In genomic region chr14:72512925-72513324, GRCh38 we compare ENCODE assay signal across 34 cellular contexts.
"Had no signal": no experiment of that assay in that cellular context is flagged by ENCODE, and none has a peak within 500 bp of the region (broad histone marks: within the 10 kb centered on the region; RNA-seq: fewer than 3 reads in every experiment).

No MANE protein-coding gene starts in this region.

- H3K4me3 ChIP-seq: adrenal gland, body of pancreas, breast epithelium, PC-9 had no signal

- H3K4me3 Mint-ChIP-seq: activated B cell treated with CpG ODN at 0.5 μM for 24 hours; activated CD4-positive, alpha-beta memory T cell treated with anti-CD3 and anti-CD28 coated beads for 36 hours; activated T-cell treated with anti-CD3 and anti-CD28 coated beads, Interleukin-2, amount 50 U/mL, for 72 hours; activated T-helper 17 cell treated with anti-CD3 and anti-CD28 coated beads, Interleukin-2, amount 50 U/mL, for 72 hours; T-cell had no signal

- H3K36me3 Mint-ChIP-seq: activated CD4-positive, alpha-beta memory T cell treated with anti-CD3 and anti-CD28 coated beads for 36 hours; T-cell had no signal

- H3K9me3 ChIP-seq: adrenal gland, body of pancreas, breast epithelium had no signal

- H3K36me3 ChIP-seq: adrenal gland, breast epithelium had no signal

- H3K27me3 ChIP-seq: adrenal gland, body of pancreas, breast epithelium had no signal

- H3K9me3 Mint-ChIP-seq: activated B cell treated with CpG ODN at 0.5 μM for 24 hours; activated CD4-positive, alpha-beta memory T cell treated with anti-CD3 and anti-CD28 coated beads for 36 hours; activated T-cell treated with anti-CD3 and anti-CD28 coated beads, Interleukin-2, amount 50 U/mL, for 72 hours; activated T-helper 17 cell treated with anti-CD3 and anti-CD28 coated beads, Interleukin-2, amount 50 U/mL, for 72 hours; T-cell had no signal

- H3K27ac ChIP-seq: adrenal gland, body of pancreas, breast epithelium, PC-9, RWPE1, VCaP had no signal

- H3K4me1 ChIP-seq: adrenal gland, body of pancreas, breast epithelium had no signal

- ATAC-seq: activated T-cell treated with anti-CD3 and anti-CD28 coated beads, Interleukin-2, amount 50 U/mL, for 72 hours; activated T-helper 17 cell treated with anti-CD3 and anti-CD28 coated beads, Interleukin-2, amount 50 U/mL, for 72 hours; body of pancreas; Right ventricle myocardium inferior; SK-N-SH treated with all-trans-retinoic acid at 6 μM for 48 hours; T-cell had no signal

- H3K27ac Mint-ChIP-seq: activated B cell treated with CpG ODN at 0.5 μM for 24 hours; activated CD4-positive, alpha-beta memory T cell treated with anti-CD3 and anti-CD28 coated beads for 36 hours; activated T-cell treated with anti-CD3 and anti-CD28 coated beads, Interleukin-2, amount 50 U/mL, for 72 hours; activated T-helper 17 cell treated with anti-CD3 and anti-CD28 coated beads, Interleukin-2, amount 50 U/mL, for 72 hours; T-cell had no signal

- DNase-seq: activated B cell treated with CpG ODN at 0.5 μM for 24 hours; activated CD4-positive, alpha-beta memory T cell treated with anti-CD3 and anti-CD28 coated beads for 36 hours; activated CD4-positive, alpha-beta T cell treated with anti-CD3 and anti-CD28 coated beads for 4 hours; activated CD4-positive, alpha-beta T cell treated with anti-CD3 and anti-CD28 coated beads, Interleukin-2, amount 50 U/mL, for 1 hour; activated CD4-positive, CD25-positive, alpha-beta regulatory T cell treated with anti-CD3 and anti-CD28 coated beads, Interleukin-2, amount 50 U/mL, for 72 hours; activated effector memory CD4-positive, alpha-beta T cell treated with anti-CD3 and anti-CD28 coated beads, Interleukin-2, amount 50 U/mL, for 16 hours; activated naive CD4-positive, alpha-beta T cell; activated naive CD4-positive, alpha-beta T cell treated with anti-CD3 and anti-CD28 coated beads, Interleukin-2, amount 50 U/mL, for 16 hours; activated T-cell treated with anti-CD3 and anti-CD28 coated beads, Interleukin-2, amount 50 U/mL, for 1 hour; activated T-cell treated with anti-CD3 and anti-CD28 coated beads, Interleukin-2, amount 50 U/mL, for 72 hours; adrenal gland; body of pancreas; cerebellar nuclear complex; Kasumi-1; KBM-7; MM.1S; NCI-H1092; NCI-H1436 treated with DMSO at 0.1 percent for 48 hours; NCI-H1694 treated with DMSO at 0.1 percent for 48 hours; NCI-H2029; NCI-H345; NCI-H524 treated with DMSO at 0.1 percent for 48 hours; NK-92 treated with Interleukin-12 subunit alpha and Interleukin-12 subunit beta, amount 100 ng/mL, for 24 hours; PC-9; SIG-M5; T-cell; T-helper 2 cell; T-helper 9 cell had no signal

- H3K27me3 Mint-ChIP-seq: activated B cell treated with CpG ODN at 0.5 μM for 24 hours; activated T-helper 17 cell treated with anti-CD3 and anti-CD28 coated beads, Interleukin-2, amount 50 U/mL, for 72 hours had no signal
